Comparison of ENCODE assay signal across 8 cellular contexts in genomic region chr9:137550241-137550621, GRCh38. TPM values are rescaled to one million over a fixed set of nuclear protein-coding genes. Genes with fewer than 3 reads are reported as not detected.
DNase-seq lines count a peak whose midpoint lies in the region; ATAC-seq and TF ChIP-seq lines count a peak whose summit lies in the region.

TSS of gene PNPLA7 (minus strand) at chr9:137550402. CDS start at chr9:137550197, 205 bp downstream.

- CTCF ChIA-PET in T-cell (lab: Charles Lee), result interaction anchor here in 1 of 2 donors (0.6 kb wide), 1 partner anchor 11 kb away, joined by 3 read pairs; no protein-coding TSS in a partner anchor

- no peaks in the 10 kb centered on the region for H3K27me3 ChIP-seq in right atrium auricular region

- ATAC-seq in T-cell (replicated peaks in 1 of 4) (peak; percentile 20 to 51 (median 42)), HG02588 (IDR thresholded peaks at IDR 0.05; ENCODE audit: unreplicated experiment) (no peak), GM18511 (IDR thresholded peaks at IDR 0.05; ENCODE audit: unreplicated experiment) (no peak)

- no peaks in the 10 kb centered on the region for H3K9me3 ChIP-seq in right atrium auricular region

- H3K4me1 Mint-ChIP-seq in T-cell, result peaks cover 24 to 28% (median 27%) of the 10 kb centered on the region in 3 donors

- in situ Hi-C loops in astrocyte of the spinal cord (cut with HindIII; ENCODE audit: low sequenced_read_pairs), result no loop called here

- POLR2A ChIA-PET in T-cell (lab: Charles Lee), result no interaction called here

- no peaks in the 10 kb centered on the region for H3K9me3 Mint-ChIP-seq in T-cell

- peaks cover 3% of the 10 kb centered on the region for H3K36me3 Mint-ChIP-seq in T-cell

- no peaks in the 10 kb centered on the region for H3K27me3 Mint-ChIP-seq in T-cell

- peak within 1 kb of the TSS; percentile 91 to 95 for H3K27ac ChIP-seq in right atrium auricular region

- H3K4me1 ChIP-seq in right atrium auricular region, result peaks cover 0 to 28% of the 10 kb centered on the region in 2 donors

- peak within 1 kb of the TSS; percentile 90 to 95 (median 94) for H3K4me3 Mint-ChIP-seq in T-cell

- DNase-seq in GF-D8 (lab: John Stamatoyannopoulos, UW) (peak; percentile 50), NCI-H1417 treated with DMSO at 0.1 percent for 48 hours (lab: John Stamatoyannopoulos, UW) (peak; percentile 29), T-cell (peak in 30 of 34 experiments; percentile 19 to 64 (median 38)), astrocyte of the spinal cord (ENCODE audit: low read depth, low spot score) (peak; percentile 60), right atrium auricular region (ENCODE audit: low spot score) (peak; percentile 89), pons (ENCODE audit: low spot score) (peak; percentile 89)

- H3K4me3 ChIP-seq in astrocyte of the spinal cord (ENCODE audit: low read depth, low read length) (peak within 1 kb of the TSS; percentile 52), right atrium auricular region (peak within 1 kb of the TSS; percentile 85 to 95)

- TF ChIP-seq CTCF in astrocyte of the spinal cord (IDR thresholded peaks at IDR 0.05; ENCODE audit: low read depth, low read length) (no peak), right atrium auricular region (IDR thresholded peaks at IDR 0.05) (no peak)

- peaks cover 3% of the 10 kb centered on the region for H3K36me3 ChIP-seq in right atrium auricular region

- H3K27ac Mint-ChIP-seq in T-cell, result peak within 1 kb of the TSS; percentile 85 to 90

RNA-seq across cellular contexts. Expression of gene PNPLA7, which starts in this region (rescaled TPM):
- 10 to 100 TPM; 11.7 to 20.0 (median 15.6) TPM for total RNA-seq in T-cell
- 1 to 10 TPM; 4.4 to 4.6 TPM for total RNA-seq in right atrium auricular region

Comparison
In these comparisons a context has a peak if more than half of its experiments do, and no peak if none do; other contexts are left out.
1. DNase-seq: peak in every context shown above with its lines; median percentile 89 in right atrium auricular region; 89 in pons; 60 in astrocyte of the spinal cord; 50 in GF-D8; 38 in T-cell; 29 in NCI-H1417 treated with DMSO at 0.1 percent for 48 hours.
2. ATAC-seq: peak in T-cell (4 of 4); none in HG02588 (single experiment) and GM18511 (single experiment).